ENCODE assay signal across 8 cellular contexts in the genomic region with DNA sequence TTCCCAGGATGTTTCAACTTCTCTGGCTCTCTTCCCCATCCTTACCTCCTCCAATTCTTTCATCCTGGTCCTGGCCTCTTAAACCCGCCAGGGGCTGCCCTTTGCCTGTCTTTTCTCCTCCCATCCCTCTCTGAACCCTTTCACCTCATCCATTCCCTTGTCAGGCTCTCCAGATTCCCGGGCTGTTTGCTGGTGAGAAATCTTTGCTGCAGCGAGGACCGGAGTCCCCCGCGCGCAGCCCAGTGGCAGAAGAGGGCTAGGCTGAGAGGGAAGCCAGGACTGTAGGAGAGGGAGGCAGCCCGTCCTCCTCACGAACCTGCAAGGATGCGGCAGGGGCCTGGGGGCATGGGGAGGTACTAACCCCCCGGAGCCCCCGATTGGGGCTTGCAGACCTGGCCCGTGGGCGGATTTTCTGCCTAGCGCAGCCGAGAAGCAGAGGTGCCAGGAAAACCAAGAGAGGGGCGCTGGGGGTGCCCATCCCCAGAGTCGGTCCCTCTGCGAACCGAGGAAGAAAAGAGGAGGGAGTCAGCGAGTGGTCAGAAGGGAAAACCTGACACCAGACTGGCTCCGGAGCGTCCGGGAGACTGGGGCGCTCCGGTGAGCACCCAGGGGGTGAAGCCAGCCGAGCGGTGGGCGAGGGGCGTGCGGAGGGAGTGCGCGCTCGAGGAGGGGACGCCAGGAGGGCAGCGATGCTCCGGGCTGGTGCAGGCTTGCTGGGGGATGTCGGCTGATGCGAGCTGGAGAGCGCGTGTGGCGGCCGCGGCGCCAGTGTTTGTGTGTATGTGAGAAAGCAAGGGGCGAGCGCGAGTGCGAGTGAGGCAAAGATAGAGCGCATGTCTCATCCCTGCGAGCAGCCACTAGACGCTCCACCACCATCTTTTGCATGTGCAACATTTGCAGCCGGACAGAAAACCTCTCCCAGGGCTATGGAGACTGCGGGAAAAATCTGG. TPM values are rescaled to one million over a fixed set of nuclear protein-coding genes. Genes with fewer than 3 reads are reported as not detected.
DNase-seq lines count a peak whose midpoint lies in the region; TF ChIP-seq lines count a peak whose summit lies in the region.

A gene (plus strand): TSS at position 242 of the 950 bp plus-strand sequence. CDS start 925 bp downstream, outside the sequence.

- 0% methylated on average over 14 of the region's 54 CpGs for WGBS in mammary epithelial cell (ENCODE audit: low coverage, missing lambda C conversion rate)

- dilution Hi-C loops in mammary epithelial cell (cut with HindIII; ENCODE audit: low sequenced_read_pairs) = no loop called here

- H3K4me2 ChIP-seq in mammary epithelial cell (ENCODE audit: insufficient read depth, low read depth, low read length) = peak within 1 kb of the TSS; percentile 67

- TF ChIP-seq CTCF in mammary epithelial cell (conservative IDR thresholded peaks at IDR 0.05 in 1 of 2, IDR thresholded peaks at IDR 0.05 in 1 of 2; ENCODE audit: extremely low read depth in 1 of 2, insufficient read depth in 1 of 2, low read depth in 1 of 2, low read length in 2 of 2) = no peak

- DNase-seq in NCI-H2227 treated with DMSO at 0.1 percent for 48 hours (lab: John Stamatoyannopoulos, UW) (peak; percentile 80), mammary epithelial cell (no peak), iPS-NIHi11 (ENCODE audit: low spot score) (peak; percentile 41), NCI-H1048 (lab: John Stamatoyannopoulos, UW) (no peak), HT-29 (ENCODE audit: low spot score) (no peak), GDM1 (lab: John Stamatoyannopoulos, UW) (no peak)

- peak within 1 kb of the TSS; percentile 42 for H2AFZ ChIP-seq in mammary epithelial cell (ENCODE audit: low read depth, low read length)

- CTCF ChIA-PET in mammary epithelial cell (lab: Charles Lee; ENCODE audit: low non-redundant PET) = no interaction called here

- H3K9me3 ChIP-seq in ES-I3 (ENCODE audit: control insufficient read depth, insufficient read depth, low read length) = no peaks in the 10 kb centered on the region
- no peaks in the 10 kb centered on the region for H3K9me3 ChIP-seq in mammary epithelial cell (replicated peaks; ENCODE audit: insufficient read depth, low read length)
- peaks cover 0 to 3% (median 0%) of the 10 kb centered on the region in 3 donors for H3K9me3 ChIP-seq in skeletal muscle tissue (ENCODE audit: control insufficient read depth in 3 of 3, low read length in 3 of 3)

- in situ Hi-C loops in mammary epithelial cell (cut with MboI; ENCODE audit: low sequenced_read_pairs in 2 of 2) = no loop called here

- H3K36me3 ChIP-seq in ES-I3 (ENCODE audit: insufficient read depth, low read length) (no peaks in the 10 kb centered on the region), mammary epithelial cell (ENCODE audit: insufficient read depth, low read length) (no peaks in the 10 kb centered on the region), skeletal muscle tissue (ENCODE audit: control insufficient read depth in 3 of 3, insufficient read depth in 3 of 3, low read length in 3 of 3) (no peaks in the 10 kb centered on the region)

- H3K4me1 ChIP-seq in ES-I3 (ENCODE audit: insufficient read depth, low read length) (peaks cover 5% of the 10 kb centered on the region), mammary epithelial cell (ENCODE audit: insufficient read depth, low read length) (peaks cover 4% of the 10 kb centered on the region), skeletal muscle tissue (ENCODE audit: control insufficient read depth in 3 of 3, insufficient read depth in 3 of 3, low read length in 3 of 3) (peaks cover 4 to 9% (median 8%) of the 10 kb centered on the region in 3 donors)

- no TSS peak for BruUV-seq in mammary epithelial cell (replicated peaks; lab: Mats Ljungman, UMichigan)

- no peak within 1 kb of the TSS for H3K27ac ChIP-seq in mammary epithelial cell (ENCODE audit: insufficient read depth, low read depth, low read length)
- no peak within 1 kb of the TSS for H3K27ac ChIP-seq in skeletal muscle tissue (ENCODE audit: low read depth, low read length)

- H3K9ac ChIP-seq in ES-I3 (ENCODE audit: low read depth, low read length) = peak within 1 kb of the TSS; percentile 65
- no peak within 1 kb of the TSS for H3K9ac ChIP-seq in mammary epithelial cell (ENCODE audit: insufficient read depth, low read length)
- H3K9ac ChIP-seq in skeletal muscle tissue (ENCODE audit: low read depth in 1 of 3, low read length in 3 of 3) = no peak within 1 kb of the TSS

- no peaks in the 10 kb centered on the region for H3K79me2 ChIP-seq in mammary epithelial cell (ENCODE audit: insufficient read depth, low read length)

- peak within 1 kb of the TSS in 1 of 3 experiments; percentile 4 for H3K4me3 ChIP-seq in mammary epithelial cell (replicated peaks in 1 of 3; ENCODE audit: insufficient read depth in 1 of 3, low read depth in 2 of 3, low read length in 3 of 3)
- H3K4me3 ChIP-seq in skeletal muscle tissue (ENCODE audit: low read length in 3 of 3) = peak within 1 kb of the TSS; percentile 31 to 52 (median 51)

- H4K20me1 ChIP-seq in mammary epithelial cell (ENCODE audit: insufficient read depth, low read length) = no peaks in the 10 kb centered on the region

- peaks cover 20% of the 10 kb centered on the region for H3K27me3 ChIP-seq in mammary epithelial cell (ENCODE audit: insufficient read depth, low read length)
- peaks cover 28 to 36% (median 35%) of the 10 kb centered on the region in 3 donors for H3K27me3 ChIP-seq in skeletal muscle tissue (ENCODE audit: control insufficient read depth in 3 of 3, insufficient read depth in 3 of 3, low read length in 3 of 3)

- intact Hi-C loops in mammary epithelial cell (cut with micrococcal nuclease) = no loop called here

RNA-seq across cellular contexts. Expression of the gene that starts here (rescaled TPM):
- total RNA-seq in mammary epithelial cell = 1 to 10 TPM in 1 of 2 donors, not detected in 1; 2.7 TPM
- not detected for polyA plus RNA-seq in mammary epithelial cell
- polyA minus RNA-seq in mammary epithelial cell = not detected
- total RNA-seq in skeletal muscle tissue = 14.1 TPM
- not detected in 2 replicates for total RNA-seq in HT-29 (2014; rRNA removed; shearing (Covaris generic))

Comparison
In these comparisons a context has a peak if more than half of its experiments do, and no peak if none do; other contexts are left out.
1. DNase-seq: peak in NCI-H2227 treated with DMSO at 0.1 percent for 48 hours (single experiment) and iPS-NIHi11 (single experiment); none in mammary epithelial cell (single experiment), NCI-H1048 (single experiment), HT-29 (single experiment) and GDM1 (single experiment).